Comparison of ENCODE assay signal across 18 cellular contexts in genomic region chr20:62486431-62486954, GRCh38. TPM values are rescaled to one million over a fixed set of nuclear protein-coding genes. Genes with fewer than 3 reads are reported as not detected.
A peak's percentile ranks its signal among the peaks of the same experiment; 100 is the strongest.
DNase-seq lines count a peak whose midpoint lies in the region; TF ChIP-seq lines count a peak whose summit lies in the region.
"Had no signal": no experiment of that assay in that cellular context is flagged by ENCODE, and none has a peak within 500 bp of the region (broad histone marks: within the 10 kb centered on the region; RNA-seq: fewer than 3 reads in every experiment).

No MANE protein-coding gene starts in this region.

- POLR2A ChIA-PET in HEK293 (lab: Yijun Ruan, JAX), result no interaction called here

- CTCF ChIA-PET in HEK293 (lab: Yijun Ruan, JAX), result interaction anchor here (0.7 to 0.8 kb wide), 2 partner anchors 13 to 214 kb away, joined by 3 read pairs; no protein-coding TSS in a partner anchor

- H3K27ac ChIP-seq in HEK293 (ENCODE audit: extremely low read depth, low read depth, low read length), result no peak overlapping the region
- no peak overlapping the region for H3K27ac ChIP-seq in neural progenitor cell
- H3K27ac ChIP-seq: HL-60, SK-N-MC had no signal

- peaks cover 27% of the 10 kb centered on the region for H4K20me1 ChIP-seq in neural progenitor cell (ENCODE audit: low read depth)

- no peaks in the 10 kb centered on the region for H3K36me3 Mint-ChIP-seq in neural progenitor cell

- H3K4me3 Mint-ChIP-seq in neural progenitor cell, result no peak overlapping the region

- peaks cover 26% of the 10 kb centered on the region for H3K27me3 Mint-ChIP-seq in neural progenitor cell (ENCODE audit: insufficient read depth, low read depth)

- no peak overlapping the region for H3K4me3 ChIP-seq in HEK293 (ENCODE audit: low read depth, low read length)
- no peak overlapping the region for H3K4me3 ChIP-seq in neural progenitor cell
- H3K4me3 ChIP-seq: SK-N-MC had no signal

- H2AFZ ChIP-seq in neural progenitor cell (replicated peaks), result peak overlapping the region; percentile 14

- H3K4me1 ChIP-seq in HEK293 (ENCODE audit: control insufficient read depth, insufficient read depth, low read length), result no peaks in the 10 kb centered on the region
- peaks cover 43% of the 10 kb centered on the region for H3K4me1 ChIP-seq in neural progenitor cell

- no peak for TF ChIP-seq CTCF in HEK293 (tag by site-specific recombination; IDR thresholded peaks at IDR 0.05)
- no peak for TF ChIP-seq CTCF in neural progenitor cell (IDR thresholded peaks at IDR 0.05)

- DNase-seq in OCI-M1 (lab: John Stamatoyannopoulos, UW) (peak; percentile 76), erythroblast (lab: John Stamatoyannopoulos, UW) (peak; percentile 63 to 66), neural progenitor cell (ENCODE audit: low spot score) (no peak), dedifferentiated amniotic fluid mesenchymal stem cell (ENCODE audit: extremely low spot score) (no peak), SK-N-DZ (ENCODE audit: low spot score) (no peak), SKM-1 treated with dmso at 0.1 percent for 144 hours (lab: John Stamatoyannopoulos, UW; ENCODE audit: unreplicated experiment) (no peak)
- DNase-seq in effector CD4-positive, alpha-beta T cell, result no peak
- DNase-seq: ACHN, C1 segment of cervical spinal cord, NCI-H1105 treated with DMSO at 0.1 percent for 48 hours, NCI-H1694 treated with DMSO at 0.1 percent for 48 hours, Right ventricle myocardium superior had no signal

- H3K4me2 ChIP-seq in neural progenitor cell, result no peak overlapping the region

- H3K27ac Mint-ChIP-seq in neural progenitor cell, result peak overlapping the region; percentile 42

- H3K79me2 ChIP-seq in neural progenitor cell (ENCODE audit: low read depth), result no peaks in the 10 kb centered on the region

- H3K36me3 ChIP-seq in HEK293 (ENCODE audit: control insufficient read depth in 2 of 2, insufficient read depth in 1 of 2, low read length in 2 of 2), result no peaks in the 10 kb centered on the region
- no peaks in the 10 kb centered on the region for H3K36me3 ChIP-seq in neural progenitor cell

- no peaks in the 10 kb centered on the region for H3K9me3 ChIP-seq in HEK293 (ENCODE audit: control insufficient read depth, insufficient read depth, low read depth, low read length)
- H3K9me3 ChIP-seq in neural progenitor cell (ENCODE audit: low read depth), result no peaks in the 10 kb centered on the region

- no peak for TF ChIP-seq POLR2A in erythroblast (IDR thresholded peaks at IDR 0.05; ENCODE audit: low read length)

- peaks cover 55% of the 10 kb centered on the region for H3K27me3 ChIP-seq in neural progenitor cell

- no peaks in the 10 kb centered on the region for H3K9me3 Mint-ChIP-seq in neural progenitor cell

- peaks cover 18% of the 10 kb centered on the region for H3F3A ChIP-seq in neural progenitor cell (ENCODE audit: low read depth)

- H3K9ac ChIP-seq in neural progenitor cell, result no peak overlapping the region

- H3K4me1 Mint-ChIP-seq in neural progenitor cell, result peaks cover 40% of the 10 kb centered on the region

TF ChIP-seq in HEK293, 187 proteins besides CTCF, POLR2A, EP300 and RAD21:
- TF ChIP-seq BCL6B (tag by site-specific recombination; IDR thresholded peaks at IDR 0.05), result no peak
- TF ChIP-seq ZNF280C (tag by site-specific recombination; IDR thresholded peaks at IDR 0.05), result no peak
- peak; percentile 43; the same call in 1 of the 2 replicates for TF ChIP-seq ZNF600 (tag by site-specific recombination; IDR thresholded peaks at IDR 0.05)
- TF ChIP-seq SCRT2 (tag by site-specific recombination; IDR thresholded peaks at IDR 0.05), result peak; percentile 19; the same call in 1 of the 2 replicates
- TF ChIP-seq ZBTB1 (tag by site-specific recombination; IDR thresholded peaks at IDR 0.05), result no peak
- no peak for TF ChIP-seq ZNF341 (tag by site-specific recombination; IDR thresholded peaks at IDR 0.05; ENCODE audit: low read depth)
- 0 out of 2 replicates have a peak, but pooled peaks have one; percentile 23 for TF ChIP-seq GLIS2 (tag by site-specific recombination; IDR thresholded peaks at IDR 0.05)
TF ChIP-seq in HEK293: peak in this region for 3.

RNA-seq across cellular contexts. Expression of gene GATA5, which starts 10.7 kb away (rescaled TPM):
- 0.12 TPM in 1 of 2 replicates, not detected in the other for total RNA-seq in neural progenitor cell (ENCODE audit: low replicate concordance)
- not detected in 2 replicates for polyA plus RNA-seq in SK-N-DZ (2014; cell fraction: cytosol; rRNA removed)
- not detected in 2 replicates for polyA plus RNA-seq in SK-N-DZ (2014; cell fraction: nucleus; rRNA removed)
- total RNA-seq: HT1080 had no signal

RNA-seq across cellular contexts. Expression of gene RBBP8NL, which starts 59.2 kb away (rescaled TPM):
- total RNA-seq in neural progenitor cell (ENCODE audit: low replicate concordance), result 0.03 TPM in 1 of 2 replicates, not detected in the other
- not detected in 2 replicates for polyA plus RNA-seq in SK-N-DZ (2014; cell fraction: cytosol; rRNA removed)
- not detected in 2 replicates for polyA plus RNA-seq in SK-N-DZ (2014; cell fraction: nucleus; rRNA removed)
- total RNA-seq: H7, HT1080, NCI-H460, Right ventricle myocardium superior had no signal

Comparison
In these comparisons a context has a peak if more than half of its experiments do, and no peak if none do; other contexts are left out.
1. DNase-seq: peak in OCI-M1 (single experiment) and erythroblast (2 of 2); none in neural progenitor cell (single experiment), dedifferentiated amniotic fluid mesenchymal stem cell (single experiment), effector CD4-positive, alpha-beta T cell (single experiment), SK-N-DZ (single experiment) and SKM-1 treated with dmso at 0.1 percent for 144 hours (single experiment).